Comparison of ENCODE assay signal across 9 cellular contexts in genomic region chr13:106917673-106918652, GRCh38.
DNase-seq lines count a peak whose midpoint lies in the region; ATAC-seq, FAIRE-seq and TF ChIP-seq lines count a peak whose summit lies in the region.
"Had no signal": no experiment of that assay in that cellular context is flagged by ENCODE, and none has a peak within 500 bp of the region (broad histone marks: within the 10 kb centered on the region; RNA-seq: fewer than 3 reads in every experiment).

No MANE protein-coding gene starts in this region.

- dilution Hi-C loops in endothelial cell of umbilical vein (cut with MboI; ENCODE audit: extremely low pct_ligation_motif_present, low sequenced_read_pairs): no loop called here

- peaks cover 27% of the 10 kb centered on the region for H3K4me1 ChIP-seq in endothelial cell of umbilical vein (ENCODE audit: control insufficient read depth, extremely low read depth, insufficient read depth, low read length)

- H2AFZ ChIP-seq in endothelial cell of umbilical vein (ENCODE audit: low read depth, low read length): peak overlapping the region; percentile 76

- peaks cover 7 to 13% of the 10 kb centered on the region in 2 experiments for H3K27me3 ChIP-seq in endothelial cell of umbilical vein (ENCODE audit: control insufficient read depth in 2 of 2, insufficient read depth in 2 of 2, low read length in 2 of 2)

- TF ChIP-seq POLR2A in endothelial cell of umbilical vein (IDR thresholded peaks at IDR 0.05; ENCODE audit: low read depth, low read length): peak; percentile 55

- H3K36me3 ChIP-seq in endothelial cell of umbilical vein (ENCODE audit: control insufficient read depth in 2 of 2, extremely low read depth in 1 of 2, insufficient read depth in 2 of 2, low read length in 2 of 2): no peaks in the 10 kb centered on the region

- TF ChIP-seq CTCF in endothelial cell of umbilical vein (IDR thresholded peaks at IDR 0.05; ENCODE audit: extremely low read depth in 1 of 2, insufficient read depth in 1 of 2, low read depth in 1 of 2, low read length in 2 of 2): peak; percentile 92 to 97

- peak overlapping the region; percentile 90 for H3K27ac ChIP-seq in endothelial cell of umbilical vein (ENCODE audit: insufficient read depth, low read depth, low read length)

- intact Hi-C loops in endothelial cell of umbilical vein (cut with micrococcal nuclease): loop anchor here (1.0 to 10.0 kb wide), 13 partner anchors 269 to 1931 kb away; partner anchors contain the start of gene ABHD13

- peak; percentile 77 for FAIRE-seq in endothelial cell of umbilical vein (lab: Jason Lieb, UNC)
- FAIRE-seq: colon had no signal

- no peaks in the 10 kb centered on the region for H4K20me1 ChIP-seq in endothelial cell of umbilical vein (replicated peaks; ENCODE audit: control insufficient read depth, extremely low read depth, insufficient read depth, low read length)

- ATAC-seq in GM18520 (IDR thresholded peaks at IDR 0.05; ENCODE audit: unreplicated experiment) (peak; percentile 89), HG03095 (IDR thresholded peaks at IDR 0.05; ENCODE audit: unreplicated experiment) (peak; percentile 91)

- CTCF ChIA-PET in endothelial cell of umbilical vein (lab: Charles Lee): interaction anchor here (0.7 to 2.0 kb wide), 6 partner anchors 285 to 386 kb away, joined by 4 to 8 read pairs (median 6); no protein-coding TSS in a partner anchor

- BruUV-seq in endothelial cell of umbilical vein (replicated peaks; lab: Mats Ljungman, UMichigan): no TSS peak

- peak overlapping the region; percentile 53 for H3K4me2 ChIP-seq in endothelial cell of umbilical vein (ENCODE audit: insufficient read depth, low read length)

- peak overlapping the region; percentile 98 for H3K9ac ChIP-seq in endothelial cell of umbilical vein (replicated peaks; ENCODE audit: extremely low read depth, insufficient read depth, low read length)

- no peaks in the 10 kb centered on the region for H3K9me1 ChIP-seq in endothelial cell of umbilical vein (replicated peaks; ENCODE audit: control insufficient read depth, extremely low read depth, insufficient read depth, low read length)

- H3K4me3 ChIP-seq in endothelial cell of umbilical vein (replicated peaks in 1 of 3; ENCODE audit: insufficient read depth in 1 of 3, low read depth in 1 of 3, low read length in 3 of 3): peak overlapping the region; percentile 44 to 74 (median 51)

- POLR2A ChIA-PET in endothelial cell of umbilical vein (lab: Charles Lee): no interaction called here

- no peaks in the 10 kb centered on the region for H3K79me2 ChIP-seq in endothelial cell of umbilical vein (ENCODE audit: control insufficient read depth, insufficient read depth, low read length)

- no peaks in the 10 kb centered on the region for H3K9me3 ChIP-seq in endothelial cell of umbilical vein (replicated peaks; ENCODE audit: control insufficient read depth, insufficient read depth, low read length)

- DNase-seq in AG20443 (ENCODE audit: low spot score) (peak; percentile 94), NCI-H510A treated with DMSO at 0.1 percent for 48 hours (lab: John Stamatoyannopoulos, UW) (peak; percentile 83), activated T-cell treated with anti-CD3 and anti-CD28 coated beads for 1 hour (ENCODE audit: low read depth) (peak; percentile 39), endothelial cell of umbilical vein (ENCODE audit: low read depth, low spot score) (peak; percentile 91), midbrain (lab: John Stamatoyannopoulos, UW) (peak; percentile 85)
- peak; percentile 60 for DNase-seq in stimulated activated CD8-positive, alpha-beta memory T cell treated with anti-CD3 and anti-CD28 coated beads, Interleukin-15, amount 100 ng/mL, for 24 hours (ENCODE audit: low read depth)

TF ChIP-seq in endothelial cell of umbilical vein, 7 proteins besides CTCF, POLR2A, EP300 and RAD21:
- TF ChIP-seq POLR2AphosphoS5 (IDR thresholded peaks at IDR 0.05; ENCODE audit: insufficient read depth, low read depth, low read length): peak; percentile 27
- no peak for TF ChIP-seq EZH2 (IDR thresholded peaks at IDR 0.05; ENCODE audit: borderline replicate concordance, low read depth, low read length, severe bottlenecking)
TF ChIP-seq in endothelial cell of umbilical vein: peak in this region for 1.

Comparison
In these comparisons a context has a peak if more than half of its experiments do, and no peak if none do; other contexts are left out.
1. Peak in every context shown above with its lines: DNase-seq, ATAC-seq, H3K4me3 ChIP-seq and H3K27ac ChIP-seq.
2. DNase-seq: peak in every context shown above with its lines; median percentile 94 in AG20443; 91 in endothelial cell of umbilical vein; 85 in midbrain; 83 in NCI-H510A treated with DMSO at 0.1 percent for 48 hours; 60 in stimulated activated CD8-positive, alpha-beta memory T cell treated with anti-CD3 and anti-CD28 coated beads, Interleukin-15, amount 100 ng/mL, for 24 hours; 39 in activated T-cell treated with anti-CD3 and anti-CD28 coated beads for 1 hour.